1 cellular context compared by ENCODE assay signal in genomic region chr6:26054659-26054936, GRCh38.
TF ChIP-seq lines count a peak whose summit lies in the region.

No MANE protein-coding gene starts in this region.

TF ChIP-seq in K562, 482 proteins besides CTCF, POLR2A, EP300 and RAD21 (continued from another document and continues in another):
- TF ChIP-seq ZBTB7A (IDR thresholded peaks at IDR 0.05; ENCODE audit: borderline replicate concordance, control insufficient read depth, low read depth, low read length), result no peak
- no peak for TF ChIP-seq SREBF1 (IDR thresholded peaks at IDR 0.05; ENCODE audit: borderline replicate concordance, low read depth, low read length)
- no peak for TF ChIP-seq HNRNPLL (IDR thresholded peaks at IDR 0.05; ENCODE audit: low read depth, low read length, poor library complexity, severe bottlenecking)
- no peak for TF ChIP-seq PML (IDR thresholded peaks at IDR 0.05; ENCODE audit: low read length)
- no peak for TF ChIP-seq NFIX (CRISPR knock-in tag; IDR thresholded peaks at IDR 0.05; ENCODE audit: low read depth)
- TF ChIP-seq SMAD4 (CRISPR knock-in tag; conservative IDR thresholded peaks at IDR 0.05), result no peak
- TF ChIP-seq ZNF445 (CRISPR knock-in tag; IDR thresholded peaks at IDR 0.05; ENCODE audit: low read depth), result peak; percentile 78; the same call in 1 of the 2 replicates
- TF ChIP-seq JUND (IDR thresholded peaks at IDR 0.05; ENCODE audit: borderline replicate concordance, low read depth, low read length), result no peak
- no peak for TF ChIP-seq JUND (tag; IDR thresholded peaks at IDR 0.05; ENCODE audit: borderline replicate concordance, low read depth, low read length)
- no peak for TF ChIP-seq ESRRA (IDR thresholded peaks at IDR 0.05; ENCODE audit: borderline replicate concordance, low read depth)
- TF ChIP-seq, protein P1, sequence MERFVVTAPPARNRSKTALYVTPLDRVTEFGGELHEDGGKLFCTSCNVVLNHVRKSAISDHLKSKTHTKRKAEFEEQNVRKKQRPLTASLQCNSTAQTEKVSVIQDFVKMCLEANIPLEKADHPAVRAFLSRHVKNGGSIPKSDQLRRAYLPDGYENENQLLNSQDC (CRISPR knock-in tag; IDR thresholded peaks at IDR 0.05), result no peak
- TF ChIP-seq BCLAF1 (IDR thresholded peaks at IDR 0.05; ENCODE audit: borderline replicate concordance in 1 of 2, control insufficient read depth in 1 of 2, low read depth in 2 of 2, low read length in 1 of 2), result peak in 1 of 2 experiments; percentile 80; a peak in 1 of 4 replicates
- TF ChIP-seq MEF2A (IDR thresholded peaks at IDR 0.05; ENCODE audit: control insufficient read depth, low read depth, low read length), result 0 out of 2 replicates have a peak, but pooled peaks have one; percentile 1
- no peak for TF ChIP-seq ZNF24 (IDR thresholded peaks at IDR 0.05)
- TF ChIP-seq MEF2D (tag; conservative IDR thresholded peaks at IDR 0.05; ENCODE audit: low read depth), result no peak
- TF ChIP-seq NFE2L1 (tag; IDR thresholded peaks at IDR 0.05; ENCODE audit: borderline replicate concordance, low read depth), result no peak
- TF ChIP-seq, protein P2, sequence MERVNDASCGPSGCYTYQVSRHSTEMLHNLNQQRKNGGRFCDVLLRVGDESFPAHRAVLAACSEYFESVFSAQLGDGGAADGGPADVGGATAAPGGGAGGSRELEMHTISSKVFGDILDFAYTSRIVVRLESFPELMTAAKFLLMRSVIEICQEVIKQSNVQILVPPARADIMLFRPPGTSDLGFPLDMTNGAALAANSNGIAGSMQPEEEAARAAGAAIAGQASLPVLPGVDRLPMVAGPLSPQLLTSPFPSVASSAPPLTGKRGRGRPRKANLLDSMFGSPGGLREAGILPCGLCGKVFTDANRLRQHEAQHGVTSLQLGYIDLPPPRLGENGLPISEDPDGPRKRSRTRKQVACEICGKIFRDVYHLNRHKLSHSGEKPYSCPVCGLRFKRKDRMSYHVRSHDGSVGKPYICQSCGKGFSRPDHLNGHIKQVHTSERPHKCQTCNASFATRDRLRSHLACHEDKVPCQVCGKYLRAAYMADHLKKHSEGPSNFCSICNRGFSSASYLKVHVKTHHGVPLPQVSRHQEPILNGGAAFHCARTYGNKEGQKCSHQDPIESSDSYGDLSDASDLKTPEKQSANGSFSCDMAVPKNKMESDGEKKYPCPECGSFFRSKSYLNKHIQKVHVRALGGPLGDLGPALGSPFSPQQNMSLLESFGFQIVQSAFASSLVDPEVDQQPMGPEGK (CRISPR knock-in tag; IDR thresholded peaks at IDR 0.05; ENCODE audit: borderline replicate concordance), result 0 out of 2 replicates have a peak, but pooled peaks have one; percentile 10
- TF ChIP-seq, protein P3, sequence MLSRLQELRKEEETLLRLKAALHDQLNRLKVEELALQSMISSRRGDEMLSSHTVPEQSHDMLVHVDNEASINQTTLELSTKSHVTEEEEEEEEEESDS (CRISPR knock-in tag; IDR thresholded peaks at IDR 0.05), result no peak
- TF ChIP-seq RERE (CRISPR knock-in tag; IDR thresholded peaks at IDR 0.05; ENCODE audit: borderline replicate concordance), result 0 out of 2 replicates have a peak, but pooled peaks have one; percentile 53
- TF ChIP-seq MYC (IDR thresholded peaks at IDR 0.05; ENCODE audit: low read depth, low read length), result no peak
- TF ChIP-seq MYC (CRISPR knock-in tag; IDR thresholded peaks at IDR 0.05; ENCODE audit: borderline replicate concordance, low read depth), result no peak
- no peak for TF ChIP-seq ZNF407 (IDR thresholded peaks at IDR 0.05; ENCODE audit: low read depth)
- peak; percentile 78; the same call in 1 of the 2 replicates for TF ChIP-seq ZNF644 (tag; IDR thresholded peaks at IDR 0.05; ENCODE audit: low read depth)
- no peak for TF ChIP-seq TAF15 (IDR thresholded peaks at IDR 0.05; ENCODE audit: low read depth, low read length)
- no peak for TF ChIP-seq ZC3H4 (CRISPR knock-in tag; IDR thresholded peaks at IDR 0.05; ENCODE audit: borderline replicate concordance)
- no peak for TF ChIP-seq PYGO2 (tag; IDR thresholded peaks at IDR 0.05)
- TF ChIP-seq ZNF57 (CRISPR knock-in tag; IDR thresholded peaks at IDR 0.05), result 0 out of 2 replicates have a peak, but pooled peaks have one; percentile 42
- TF ChIP-seq MAFG (tag; conservative IDR thresholded peaks at IDR 0.05), result no peak
- TF ChIP-seq, protein P4, sequence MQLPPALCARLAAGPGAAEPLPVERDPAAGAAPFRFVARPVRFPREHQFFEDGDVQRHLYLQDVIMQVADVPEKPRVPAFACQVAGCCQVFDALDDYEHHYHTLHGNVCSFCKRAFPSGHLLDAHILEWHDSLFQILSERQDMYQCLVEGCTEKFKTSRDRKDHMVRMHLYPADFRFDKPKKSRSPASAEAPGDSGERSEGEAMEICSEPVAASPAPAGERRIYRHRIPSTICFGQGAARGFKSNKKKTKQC (CRISPR knock-in tag; IDR thresholded peaks at IDR 0.05), result no peak
- TF ChIP-seq JUNB (CRISPR knock-in tag; conservative IDR thresholded peaks at IDR 0.05), result no peak
- no peak for TF ChIP-seq CEBPB (tag; IDR thresholded peaks at IDR 0.05)
- no peak for TF ChIP-seq ZNF146 (CRISPR knock-in tag; IDR thresholded peaks at IDR 0.05; ENCODE audit: unreplicated experiment)
- no peak for TF ChIP-seq HDAC6 (IDR thresholded peaks at IDR 0.05; ENCODE audit: low read depth, low read length)
- TF ChIP-seq CSDE1 (IDR thresholded peaks at IDR 0.05), result no peak
- TF ChIP-seq ZBED1 (IDR thresholded peaks at IDR 0.05), result no peak
- TF ChIP-seq ETV5 (CRISPR knock-in tag; IDR thresholded peaks at IDR 0.05; ENCODE audit: low read depth), result no peak
- 0 out of 2 replicates have a peak, but pooled peaks have one; percentile 65 for TF ChIP-seq KAT8 (IDR thresholded peaks at IDR 0.05; ENCODE audit: low read depth)
- TF ChIP-seq NR2F6 (CRISPR knock-in tag; IDR thresholded peaks at IDR 0.05), result no peak
- TF ChIP-seq TRIM24 (IDR thresholded peaks at IDR 0.05), result no peak
- TF ChIP-seq TRIM25 (IDR thresholded peaks at IDR 0.05; ENCODE audit: borderline replicate concordance), result 0 out of 2 replicates have a peak, but pooled peaks have one; percentile 9
- TF ChIP-seq TAF7 (tag; IDR thresholded peaks at IDR 0.05), result no peak
- TF ChIP-seq MTA2 (IDR thresholded peaks at IDR 0.05; ENCODE audit: low read depth), result no peak
